1 cellular context compared by ENCODE assay signal in genomic region chr20:4817230-4817671, GRCh38.
TF ChIP-seq lines count a peak whose summit lies in the region.

No MANE protein-coding gene starts in this region.

TF ChIP-seq in HepG2, 621 proteins besides CTCF, POLR2A, EP300 and RAD21 (continued from another document):
- TF ChIP-seq KIAA2018 (CRISPR knock-in tag; IDR thresholded peaks at IDR 0.05; ENCODE audit: borderline replicate concordance) (no peak), ZNF839 (CRISPR knock-in tag; IDR thresholded peaks at IDR 0.05; ENCODE audit: borderline replicate concordance) (no peak), NFE2L2 (IDR thresholded peaks at IDR 0.05; ENCODE audit: low read length) (peak; percentile 15; the same call in 1 of the 2 replicates), ZNF704 (CRISPR knock-in tag; IDR thresholded peaks at IDR 0.05; ENCODE audit: borderline replicate concordance) (no peak), HINFP (CRISPR knock-in tag; IDR thresholded peaks at IDR 0.05; ENCODE audit: low read depth) (no peak), ZBTB39 (CRISPR knock-in tag; IDR thresholded peaks at IDR 0.05) (no peak), MAFF (IDR thresholded peaks at IDR 0.05; ENCODE audit: low read depth, low read length) (peak; percentile 98)
